ENCODE assay signal across 1 cellular context in the genomic region with DNA sequence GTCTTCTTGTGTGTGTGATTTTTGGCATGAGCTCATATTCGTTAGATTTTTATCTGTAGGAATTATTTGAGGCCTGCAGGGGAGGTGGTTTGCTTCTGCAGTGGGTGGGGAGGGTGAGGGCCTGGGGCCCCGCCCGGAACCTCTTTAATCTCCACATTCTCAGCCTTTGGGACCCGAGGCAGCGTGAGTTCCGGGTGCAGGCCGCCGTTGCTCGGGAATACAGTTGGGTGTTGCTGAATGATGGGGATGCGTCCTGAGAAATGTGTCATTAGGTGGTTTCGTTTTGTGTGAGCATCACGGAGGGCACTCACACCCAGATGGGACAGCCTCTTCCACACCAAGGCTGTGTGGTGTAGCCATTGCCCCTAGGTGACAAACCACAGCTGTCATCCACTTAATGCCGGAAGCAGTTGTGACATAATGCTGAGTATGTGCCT.
TF ChIP-seq lines count a peak whose summit lies in the region.

No MANE protein-coding gene starts in this region.

TF ChIP-seq in GM23338, 12 proteins besides CTCF, POLR2A, EP300 and RAD21 (continued from another document):
- TF ChIP-seq, protein P1, sequence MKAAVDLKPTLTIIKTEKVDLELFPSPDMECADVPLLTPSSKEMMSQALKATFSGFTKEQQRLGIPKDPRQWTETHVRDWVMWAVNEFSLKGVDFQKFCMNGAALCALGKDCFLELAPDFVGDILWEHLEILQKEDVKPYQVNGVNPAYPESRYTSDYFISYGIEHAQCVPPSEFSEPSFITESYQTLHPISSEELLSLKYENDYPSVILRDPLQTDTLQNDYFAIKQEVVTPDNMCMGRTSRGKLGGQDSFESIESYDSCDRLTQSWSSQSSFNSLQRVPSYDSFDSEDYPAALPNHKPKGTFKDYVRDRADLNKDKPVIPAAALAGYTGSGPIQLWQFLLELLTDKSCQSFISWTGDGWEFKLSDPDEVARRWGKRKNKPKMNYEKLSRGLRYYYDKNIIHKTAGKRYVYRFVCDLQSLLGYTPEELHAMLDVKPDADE (IDR thresholded peaks at IDR 0.05) = no peak
- no peak for TF ChIP-seq POLR2AphosphoS5 (IDR thresholded peaks at IDR 0.05; ENCODE audit: low read depth)
- TF ChIP-seq STAT1 (IDR thresholded peaks at IDR 0.05; ENCODE audit: unreplicated experiment) = no peak
- TF ChIP-seq EZH2 (IDR thresholded peaks at IDR 0.05; ENCODE audit: low read depth, unreplicated experiment) = no peak
- TF ChIP-seq ZNF331 (CRISPR knock-in tag; IDR thresholded peaks at IDR 0.05; ENCODE audit: low read depth) = no peak
- TF ChIP-seq, protein P2, sequence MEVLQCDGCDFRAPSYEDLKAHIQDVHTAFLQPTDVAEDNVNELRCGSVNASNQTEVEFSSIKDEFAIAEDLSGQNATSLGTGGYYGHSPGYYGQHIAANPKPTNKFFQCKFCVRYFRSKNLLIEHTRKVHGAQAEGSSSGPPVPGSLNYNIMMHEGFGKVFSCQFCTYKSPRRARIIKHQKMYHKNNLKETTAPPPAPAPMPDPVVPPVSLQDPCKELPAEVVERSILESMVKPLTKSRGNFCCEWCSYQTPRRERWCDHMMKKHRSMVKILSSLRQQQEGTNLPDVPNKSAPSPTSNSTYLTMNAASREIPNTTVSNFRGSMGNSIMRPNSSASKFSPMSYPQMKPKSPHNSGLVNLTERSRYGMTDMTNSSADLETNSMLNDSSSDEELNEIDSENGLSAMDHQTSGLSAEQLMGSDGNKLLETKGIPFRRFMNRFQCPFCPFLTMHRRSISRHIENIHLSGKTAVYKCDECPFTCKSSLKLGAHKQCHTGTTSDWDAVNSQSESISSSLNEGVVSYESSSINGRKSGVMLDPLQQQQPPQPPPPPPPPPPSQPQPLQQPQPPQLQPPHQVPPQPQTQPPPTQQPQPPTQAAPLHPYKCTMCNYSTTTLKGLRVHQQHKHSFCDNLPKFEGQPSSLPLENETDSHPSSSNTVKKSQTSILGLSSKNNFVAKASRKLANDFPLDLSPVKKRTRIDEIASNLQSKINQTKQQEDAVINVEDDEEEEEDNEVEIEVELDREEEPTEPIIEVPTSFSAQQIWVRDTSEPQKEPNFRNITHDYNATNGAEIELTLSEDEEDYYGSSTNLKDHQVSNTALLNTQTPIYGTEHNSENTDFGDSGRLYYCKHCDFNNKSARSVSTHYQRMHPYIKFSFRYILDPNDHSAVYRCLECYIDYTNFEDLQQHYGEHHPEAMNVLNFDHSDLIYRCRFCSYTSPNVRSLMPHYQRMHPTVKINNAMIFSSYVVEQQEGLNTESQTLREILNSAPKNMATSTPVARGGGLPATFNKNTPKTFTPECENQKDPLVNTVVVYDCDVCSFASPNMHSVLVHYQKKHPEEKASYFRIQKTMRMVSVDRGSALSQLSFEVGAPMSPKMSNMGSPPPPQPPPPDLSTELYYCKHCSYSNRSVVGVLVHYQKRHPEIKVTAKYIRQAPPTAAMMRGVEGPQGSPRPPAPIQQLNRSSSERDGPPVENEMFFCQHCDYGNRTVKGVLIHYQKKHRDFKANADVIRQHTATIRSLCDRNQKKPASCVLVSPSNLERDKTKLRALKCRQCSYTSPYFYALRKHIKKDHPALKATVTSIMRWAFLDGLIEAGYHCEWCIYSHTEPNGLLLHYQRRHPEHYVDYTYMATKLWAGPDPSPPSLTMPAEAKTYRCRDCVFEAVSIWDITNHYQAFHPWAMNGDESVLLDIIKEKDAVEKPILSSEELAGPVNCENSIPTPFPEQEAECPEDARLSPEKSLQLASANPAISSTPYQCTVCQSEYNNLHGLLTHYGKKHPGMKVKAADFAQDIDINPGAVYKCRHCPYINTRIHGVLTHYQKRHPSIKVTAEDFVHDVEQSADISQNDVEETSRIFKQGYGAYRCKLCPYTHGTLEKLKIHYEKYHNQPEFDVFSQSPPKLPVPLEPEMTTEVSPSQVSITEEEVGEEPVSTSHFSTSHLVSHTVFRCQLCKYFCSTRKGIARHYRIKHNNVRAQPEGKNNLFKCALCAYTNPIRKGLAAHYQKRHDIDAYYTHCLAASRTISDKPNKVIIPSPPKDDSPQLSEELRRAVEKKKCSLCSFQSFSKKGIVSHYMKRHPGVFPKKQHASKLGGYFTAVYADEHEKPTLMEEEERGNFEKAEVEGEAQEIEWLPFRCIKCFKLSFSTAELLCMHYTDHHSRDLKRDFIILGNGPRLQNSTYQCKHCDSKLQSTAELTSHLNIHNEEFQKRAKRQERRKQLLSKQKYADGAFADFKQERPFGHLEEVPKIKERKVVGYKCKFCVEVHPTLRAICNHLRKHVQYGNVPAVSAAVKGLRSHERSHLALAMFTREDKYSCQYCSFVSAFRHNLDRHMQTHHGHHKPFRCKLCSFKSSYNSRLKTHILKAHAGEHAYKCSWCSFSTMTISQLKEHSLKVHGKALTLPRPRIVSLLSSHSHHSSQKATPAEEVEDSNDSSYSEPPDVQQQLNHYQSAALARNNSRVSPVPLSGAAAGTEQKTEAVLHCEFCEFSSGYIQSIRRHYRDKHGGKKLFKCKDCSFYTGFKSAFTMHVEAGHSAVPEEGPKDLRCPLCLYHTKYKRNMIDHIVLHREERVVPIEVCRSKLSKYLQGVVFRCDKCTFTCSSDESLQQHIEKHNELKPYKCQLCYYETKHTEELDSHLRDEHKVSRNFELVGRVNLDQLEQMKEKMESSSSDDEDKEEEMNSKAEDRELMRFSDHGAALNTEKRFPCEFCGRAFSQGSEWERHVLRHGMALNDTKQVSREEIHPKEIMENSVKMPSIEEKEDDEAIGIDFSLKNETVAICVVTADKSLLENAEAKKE (CRISPR knock-in tag; IDR thresholded peaks at IDR 0.05) = no peak
TF ChIP-seq in GM23338: peak in this region for 0.
